In genomic region chr3:37937156-37937555, GRCh38 we compare ENCODE assay signal across 19 cellular contexts. TPM values are rescaled to one million over a fixed set of nuclear protein-coding genes. Genes with fewer than 3 reads are reported as not detected.
DNase-seq lines count a peak whose midpoint lies in the region; ATAC-seq and TF ChIP-seq lines count a peak whose summit lies in the region.
"Had no signal": no experiment of that assay in that cellular context is flagged by ENCODE, and none has a peak within 500 bp of the region (broad histone marks: within the 10 kb centered on the region; RNA-seq: fewer than 3 reads in every experiment).

No MANE protein-coding gene starts in this region.

- no peaks in the 10 kb centered on the region for H3K9me3 Mint-ChIP-seq in activated naive CD4-positive, alpha-beta T cell treated with anti-CD3 and anti-CD28 coated beads for 36 hours
- H3K9me3 Mint-ChIP-seq: central memory CD8-positive, alpha-beta T cell; memory B cell; nephron progenitor cell; stimulated activated naive B cell treated with anti-CD40 and anti-IgM and Interleukin-4, amounts not matched to agents 10 μg/mL and 1 μg/mL and 100 μg/mL, for 72 hours had no signal

- DNase-seq in HCEC 1CT (peak; percentile 34), iris pigment epithelial cell (ENCODE audit: low read depth) (peak; percentile 29), tibial artery (no peak), nucleus accumbens (lab: John Stamatoyannopoulos, UW) (no peak)
- DNase-seq in activated naive CD4-positive, alpha-beta T cell treated with anti-CD3 and anti-CD28 coated beads for 36 hours = no peak
- DNase-seq: activated CD4-positive, alpha-beta T cell treated with anti-CD3 and anti-CD28 coated beads for 1 hour; BE2C; effector memory CD4-positive, alpha-beta T cell; NCI-H2029 treated with DMSO at 0.1 percent for 48 hours; NCI-H446 treated with DMSO at 0.1 percent for 48 hours; nephron progenitor cell; SIG-M5; stimulated activated CD4-positive, alpha-beta T cell treated with anti-CD3 and anti-CD28 coated beads, Interleukin-15, amount 100 ng/mL, for 24 hours; stimulated activated naive B cell treated with anti-CD40 and anti-IgM and Interleukin-4, amounts not matched to agents 10 μg/mL and 1 μg/mL and 100 μg/mL, for 72 hours had no signal

- H3K36me3 ChIP-seq in tibial artery = no peaks in the 10 kb centered on the region
- H3K36me3 ChIP-seq: BE2C had no signal

- no peaks in the 10 kb centered on the region for H3K36me3 Mint-ChIP-seq in activated naive CD4-positive, alpha-beta T cell treated with anti-CD3 and anti-CD28 coated beads for 36 hours (ENCODE audit: low read depth)
- H3K36me3 Mint-ChIP-seq: memory B cell; stimulated activated naive B cell treated with anti-CD40 and anti-IgM and Interleukin-4, amounts not matched to agents 10 μg/mL and 1 μg/mL and 100 μg/mL, for 72 hours had no signal

- H3K4me3 Mint-ChIP-seq in activated naive CD4-positive, alpha-beta T cell treated with anti-CD3 and anti-CD28 coated beads for 36 hours = no peak overlapping the region
- H3K4me3 Mint-ChIP-seq: central memory CD8-positive, alpha-beta T cell; memory B cell; nephron progenitor cell; stimulated activated naive B cell treated with anti-CD40 and anti-IgM and Interleukin-4, amounts not matched to agents 10 μg/mL and 1 μg/mL and 100 μg/mL, for 72 hours had no signal

- no peak for ATAC-seq in HG03108 (IDR thresholded peaks at IDR 0.05; ENCODE audit: unreplicated experiment)
- ATAC-seq: stimulated activated naive B cell treated with anti-CD40 and anti-IgM and Interleukin-4, amounts not matched to agents 10 μg/mL and 1 μg/mL and 100 μg/mL, for 72 hours had no signal

- intact Hi-C loops in tibial artery (cut with DNase I; ENCODE audit: low total_unique reads) = no loop called here
- intact Hi-C loops in activated naive CD4-positive, alpha-beta T cell treated with anti-CD3 and anti-CD28 coated beads for 36 hours (cut with micrococcal nuclease) = no loop called here

- H3K4me3 ChIP-seq in tibial artery = no peak overlapping the region

- no peaks in the 10 kb centered on the region for H3K27me3 Mint-ChIP-seq in activated naive CD4-positive, alpha-beta T cell treated with anti-CD3 and anti-CD28 coated beads for 36 hours (ENCODE audit: low read depth)
- H3K27me3 Mint-ChIP-seq: stimulated activated naive B cell treated with anti-CD40 and anti-IgM and Interleukin-4, amounts not matched to agents 10 μg/mL and 1 μg/mL and 100 μg/mL, for 72 hours had no signal

- no peak overlapping the region for H3K27ac Mint-ChIP-seq in activated naive CD4-positive, alpha-beta T cell treated with anti-CD3 and anti-CD28 coated beads for 36 hours
- H3K27ac Mint-ChIP-seq: memory B cell; nephron progenitor cell; stimulated activated naive B cell treated with anti-CD40 and anti-IgM and Interleukin-4, amounts not matched to agents 10 μg/mL and 1 μg/mL and 100 μg/mL, for 72 hours had no signal

- H3K4me1 ChIP-seq in tibial artery = peaks cover 0 to 90% (median 54%) of the 10 kb centered on the region in 4 donors

- CTCF ChIA-PET in activated naive CD4-positive, alpha-beta T cell treated with anti-CD3 and anti-CD28 coated beads for 36 hours (lab: Charles Lee) = interaction anchor here (3.6 kb wide), 1 partner anchor 37 kb away, joined by 7 read pairs; no protein-coding TSS in a partner anchor

- H3K27me3 ChIP-seq in tibial artery = no peaks in the 10 kb centered on the region
- H3K27me3 ChIP-seq: BE2C had no signal

- no peaks in the 10 kb centered on the region for H3K9me3 ChIP-seq in tibial artery
- H3K9me3 ChIP-seq: BE2C had no signal

- TF ChIP-seq CTCF in VCaP (conservative IDR thresholded peaks at IDR 0.05) (no peak), tibial artery (IDR thresholded peaks at IDR 0.05) (no peak)

- peak overlapping the region; percentile 94 for H3K27ac ChIP-seq in VCaP
- peak overlapping the region; percentile 63 to 65 for H3K27ac ChIP-seq in tibial artery
- H3K27ac ChIP-seq: KMS-11 had no signal

- no peaks in the 10 kb centered on the region for H3K4me1 Mint-ChIP-seq in activated naive CD4-positive, alpha-beta T cell treated with anti-CD3 and anti-CD28 coated beads for 36 hours (ENCODE audit: low read depth)
- H3K4me1 Mint-ChIP-seq: central memory CD8-positive, alpha-beta T cell; memory B cell; stimulated activated naive B cell treated with anti-CD40 and anti-IgM and Interleukin-4, amounts not matched to agents 10 μg/mL and 1 μg/mL and 100 μg/mL, for 72 hours had no signal

RNA-seq across cellular contexts. Expression of gene VILL, which starts 53.4 kb away (rescaled TPM):
- total RNA-seq in activated naive CD4-positive, alpha-beta T cell treated with anti-CD3 and anti-CD28 coated beads for 36 hours = 10 to 100 TPM; 13.7 to 14.2 TPM

Comparison
In these comparisons a context has a peak if more than half of its experiments do, and no peak if none do; other contexts are left out.
1. DNase-seq: peak in HCEC 1CT (single experiment) and iris pigment epithelial cell (single experiment); none in tibial artery (0 of 2), nucleus accumbens (0 of 56) and activated naive CD4-positive, alpha-beta T cell treated with anti-CD3 and anti-CD28 coated beads for 36 hours (single experiment).